ENCODE assay signal across 17 cellular contexts in genomic region chr1:155260276-155260675, GRCh38. TPM values are rescaled to one million over a fixed set of nuclear protein-coding genes. Genes with fewer than 3 reads are reported as not detected.
DNase-seq lines count a peak whose midpoint lies in the region; ATAC-seq and TF ChIP-seq lines count a peak whose summit lies in the region.
"Had no signal": no experiment of that assay in that cellular context is flagged by ENCODE, and none has a peak within 500 bp of the region (broad histone marks: within the 10 kb centered on the region; RNA-seq: fewer than 3 reads in every experiment).

No MANE protein-coding gene starts in this region.

- H3K27ac ChIP-seq in cardiac muscle cell (peak overlapping the region; percentile 68), heart right ventricle (no peak overlapping the region), SU-DHL-6 (ENCODE audit: low read depth, low read length) (no peak overlapping the region)
- H3K27ac ChIP-seq: lower lobe of right lung, parathyroid adenoma had no signal

- peak overlapping the region; percentile 76 for H3K4me2 ChIP-seq in SU-DHL-6 (ENCODE audit: low read depth, low read length, poor library complexity, severe bottlenecking)

- no peaks in the 10 kb centered on the region for H3K27me3 ChIP-seq in cardiac muscle cell
- no peaks in the 10 kb centered on the region for H3K27me3 ChIP-seq in heart right ventricle
- no peaks in the 10 kb centered on the region for H3K27me3 ChIP-seq in SU-DHL-6 (ENCODE audit: low read length)

- H3K4me1 ChIP-seq in cardiac muscle cell (ENCODE audit: low read depth) = peaks cover 10% of the 10 kb centered on the region
- H3K4me1 ChIP-seq in heart right ventricle = peaks cover 3 to 37% (median 27%) of the 10 kb centered on the region in 9 donors
- H3K4me1 ChIP-seq: parathyroid adenoma had no signal

- peaks cover 53% of the 10 kb centered on the region for H3K36me3 Mint-ChIP-seq in endothelial cell (ENCODE audit: low read depth, unreplicated experiment)

- CTCF ChIA-PET in GM10248 (lab: Yijun Ruan, JAX) = interaction anchor here (0.7 to 4.5 kb wide), 3 partner anchors 10 to 64 kb away, joined by 3 to 103 read pairs (median 4); no protein-coding TSS in a partner anchor

- peaks cover 30% of the 10 kb centered on the region for H3K4me1 Mint-ChIP-seq in endothelial cell (ENCODE audit: unreplicated experiment)
- peaks cover 56% of the 10 kb centered on the region for H3K4me1 Mint-ChIP-seq in stimulated activated naive CD8-positive, alpha-beta T cell treated with anti-CD3 and anti-CD28 coated beads, Interleukin-15, amount 100 ng/mL, for 72 hours

- intact Hi-C loops in heart right ventricle (cut with DNase I) = no loop called here

- H3K27ac Mint-ChIP-seq in endothelial cell (ENCODE audit: unreplicated experiment) = no peak overlapping the region
- peak overlapping the region in 1 of 2 donors; percentile 90 for H3K27ac Mint-ChIP-seq in stimulated activated naive CD8-positive, alpha-beta T cell treated with anti-CD3 and anti-CD28 coated beads, Interleukin-15, amount 100 ng/mL, for 72 hours

- H3K36me3 ChIP-seq in cardiac muscle cell = peaks cover 22% of the 10 kb centered on the region
- peaks cover 0 to 68% (median 39%) of the 10 kb centered on the region in 9 donors for H3K36me3 ChIP-seq in heart right ventricle
- H3K36me3 ChIP-seq in SU-DHL-6 (ENCODE audit: low read length) = no peaks in the 10 kb centered on the region

- ATAC-seq in heart right ventricle = no peak
- ATAC-seq in stimulated activated naive CD8-positive, alpha-beta T cell treated with anti-CD3 and anti-CD28 coated beads, Interleukin-15, amount 100 ng/mL, for 72 hours = no peak
- no peak for ATAC-seq in HG03442 (IDR thresholded peaks at IDR 0.05; ENCODE audit: unreplicated experiment)
- ATAC-seq: lower lobe of right lung had no signal

- H3K4me3 ChIP-seq in cardiac muscle cell (no peak overlapping the region), heart right ventricle (no peak overlapping the region), SU-DHL-6 (ENCODE audit: insufficient read depth, low read length, poor library complexity, severe bottlenecking) (no peak overlapping the region)

- H3K9ac ChIP-seq in SU-DHL-6 (ENCODE audit: low read length) = peak overlapping the region; percentile 85; the same call in 1 of the 2 replicates
- H3K9ac ChIP-seq: parathyroid adenoma had no signal

- POLR2A ChIA-PET in GM10248 (lab: Yijun Ruan, JAX) = interaction anchor here (1.5 kb wide), 1 partner anchor 11 kb away, joined by 3 read pairs; no protein-coding TSS in a partner anchor

- no peaks in the 10 kb centered on the region for H3K9me2 ChIP-seq in SU-DHL-6 (replicated peaks; ENCODE audit: insufficient read depth, low read length)

- H4K20me1 ChIP-seq in SU-DHL-6 (ENCODE audit: low read depth, low read length) = no peaks in the 10 kb centered on the region

- DNase-seq in cardiac muscle cell (ENCODE audit: low read depth in 1 of 2, low spot score in 1 of 2) (no peak), heart right ventricle (no peak), endothelial cell (ENCODE audit: low spot score) (no peak), GM10248 (ENCODE audit: extremely low spot score) (no peak), NCI-H510A treated with DMSO at 0.1 percent for 48 hours (lab: John Stamatoyannopoulos, UW) (no peak)
- DNase-seq in stimulated activated naive CD8-positive, alpha-beta T cell treated with anti-CD3 and anti-CD28 coated beads, Interleukin-15, amount 100 ng/mL, for 72 hours = no peak
- DNase-seq: anterior cingulate cortex, lower lobe of right lung, NCI-H1436 treated with DMSO at 0.1 percent for 48 hours, NCI-H524 treated with DMSO at 0.1 percent for 48 hours, RPMI8226 had no signal

- H3K9me3 ChIP-seq in cardiac muscle cell (ENCODE audit: low read depth) (no peaks in the 10 kb centered on the region), heart right ventricle (no peaks in the 10 kb centered on the region), SU-DHL-6 (ENCODE audit: insufficient read depth, low read length) (no peaks in the 10 kb centered on the region)
- H3K9me3 ChIP-seq: lower lobe of right lung had no signal

- H3K79me2 ChIP-seq in SU-DHL-6 (ENCODE audit: insufficient read depth, low read length) = peaks cover 19% of the 10 kb centered on the region
- H3K79me2 ChIP-seq: parathyroid adenoma had no signal

- no peaks in the 10 kb centered on the region for H3K9me3 Mint-ChIP-seq in endothelial cell (ENCODE audit: unreplicated experiment)
- no peaks in the 10 kb centered on the region for H3K9me3 Mint-ChIP-seq in stimulated activated naive CD8-positive, alpha-beta T cell treated with anti-CD3 and anti-CD28 coated beads, Interleukin-15, amount 100 ng/mL, for 72 hours
- H3K9me3 Mint-ChIP-seq: T-helper 2 cell treated with Interferon-gamma antibody and Interleukin-4, amounts not matched to agents 5 μg/mL and 100 μg/mL, for 36 hours had no signal

- no peak overlapping the region for H2AFZ ChIP-seq in SU-DHL-6 (ENCODE audit: low read depth, low read length, severe bottlenecking)
- H2AFZ ChIP-seq: parathyroid adenoma had no signal

- WGBS in heart right ventricle, 2 donors = 91 to 95% methylated on average over 5 of the region's 5 CpGs

- H3K4me3 Mint-ChIP-seq in endothelial cell (ENCODE audit: unreplicated experiment) = peak overlapping the region; percentile 44
- H3K4me3 Mint-ChIP-seq in stimulated activated naive CD8-positive, alpha-beta T cell treated with anti-CD3 and anti-CD28 coated beads, Interleukin-15, amount 100 ng/mL, for 72 hours = peak overlapping the region; percentile 25 to 98

- H3K27me3 Mint-ChIP-seq in endothelial cell (ENCODE audit: unreplicated experiment) = peaks cover 11% of the 10 kb centered on the region
- no peaks in the 10 kb centered on the region for H3K27me3 Mint-ChIP-seq in stimulated activated naive CD8-positive, alpha-beta T cell treated with anti-CD3 and anti-CD28 coated beads, Interleukin-15, amount 100 ng/mL, for 72 hours

- TF ChIP-seq CTCF in cardiac muscle cell (IDR thresholded peaks at IDR 0.05; ENCODE audit: low read depth, low read length) = no peak
- TF ChIP-seq CTCF in heart right ventricle (IDR thresholded peaks at IDR 0.05) = no peak
- TF ChIP-seq CTCF in SU-DHL-6 (IDR thresholded peaks at IDR 0.05; ENCODE audit: insufficient read depth, low read length, poor library complexity, severe bottlenecking) = no peak
- TF ChIP-seq CTCF in endothelial cell (IDR thresholded peaks at IDR 0.05; ENCODE audit: unreplicated experiment) = no peak
- TF ChIP-seq CTCF in GM10248 (IDR thresholded peaks at IDR 0.05; ENCODE audit: control extremely low read depth, extremely low read depth, low read depth, missing control alignments) = no peak

- peaks cover 24% of the 10 kb centered on the region for H3F3A ChIP-seq in SU-DHL-6 (ENCODE audit: insufficient read depth)

RNA-seq across cellular contexts. Expression of gene SCAMP3, which starts 1.9 kb away (rescaled TPM):
- total RNA-seq in cardiac muscle cell (67.3 and 109 TPM in 2 replicates), heart right ventricle (10 to 100 TPM; 54.1 to 73.1 (median 60.1) TPM), endothelial cell (ENCODE audit: unreplicated experiment) (54.9 TPM)
- polyA plus RNA-seq in cardiac muscle cell (100 and 172 TPM in 2 replicates), heart right ventricle (100 to 1,000 TPM in 1 of 2 donors, 10 to 100 TPM in 1; 47.9 to 109 TPM)

RNA-seq across cellular contexts. Expression of gene ENTREP3, which starts 5.0 kb away (rescaled TPM):
- total RNA-seq in cardiac muscle cell = 39.5 and 46.2 TPM in 2 replicates
- polyA plus RNA-seq in cardiac muscle cell = 42.0 and 59.2 TPM in 2 replicates
- total RNA-seq in heart right ventricle = 10 to 100 TPM in 7 of 10 donors, 1 to 10 TPM in 3; 8.6 to 21.0 (median 11.3) TPM
- polyA plus RNA-seq in heart right ventricle = 10 to 100 TPM in 1 of 2 donors, 1 to 10 TPM in 1; 7.1 to 13.7 TPM
- total RNA-seq in endothelial cell (ENCODE audit: unreplicated experiment) = 54.1 TPM

RNA-seq across cellular contexts. Expression of gene CLK2, which starts 13.0 kb away (rescaled TPM):
- 57.3 and 65.3 TPM in 2 replicates for total RNA-seq in cardiac muscle cell
- 45.1 and 68.5 TPM in 2 replicates for polyA plus RNA-seq in cardiac muscle cell
- total RNA-seq in heart right ventricle = 10 to 100 TPM; 12.5 to 21.9 (median 18.0) TPM
- polyA plus RNA-seq in heart right ventricle = 10 to 100 TPM; 17.4 to 47.1 TPM
- 62.8 TPM for total RNA-seq in endothelial cell (ENCODE audit: unreplicated experiment)

RNA-seq across cellular contexts. Expression of gene HCN3, which starts 17.0 kb away (rescaled TPM):
- total RNA-seq in cardiac muscle cell (1.7 and 3.5 TPM in 2 replicates), heart right ventricle (1 to 10 TPM in 5 of 10 donors, under 1 TPM in 5; 0.68 to 1.7 (median 1.0) TPM), endothelial cell (ENCODE audit: unreplicated experiment) (7.3 TPM)
- polyA plus RNA-seq in cardiac muscle cell (3.7 and 12.9 TPM in 2 replicates), heart right ventricle (1 to 10 TPM in 1 of 2 donors, under 1 TPM in 1; 0.81 to 3.2 TPM)

RNA-seq across cellular contexts. Expression of gene PKLR, which starts 41.0 kb away (rescaled TPM):
- total RNA-seq in cardiac muscle cell = 0.06 TPM in 1 of 2 replicates, not detected in the other
- not detected in 2 replicates for polyA plus RNA-seq in cardiac muscle cell
- total RNA-seq in heart right ventricle = under 1 TPM in 1 of 10 donors, not detected in 9; 0.11 TPM
- not detected for polyA plus RNA-seq in heart right ventricle
- not detected for total RNA-seq in endothelial cell (ENCODE audit: unreplicated experiment)
- total RNA-seq: dermis microvascular lymphatic vessel endothelial cell, lower lobe of right lung, urinary bladder had no signal
- polyA plus RNA-seq: urinary bladder had no signal
